In the genomic region with DNA sequence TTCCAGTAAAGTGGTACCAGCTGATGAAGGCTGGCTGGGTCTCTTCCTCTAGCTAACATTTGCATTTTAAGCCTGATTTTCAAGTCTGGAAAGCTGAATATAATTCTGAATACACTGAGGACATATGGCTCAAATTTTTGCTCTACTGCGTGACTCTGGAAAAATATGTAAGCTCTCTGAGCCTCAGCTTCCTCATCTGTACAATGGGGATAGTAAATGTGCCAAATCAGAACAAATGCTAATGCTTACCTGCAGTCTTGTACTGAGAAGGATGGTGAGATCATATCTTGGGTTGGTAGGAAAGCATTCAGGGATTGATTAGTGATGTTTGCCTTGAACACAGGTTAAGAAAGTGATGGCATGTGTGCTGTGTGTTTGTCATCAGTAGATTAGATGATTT, we compare ENCODE assay signal across 11 cellular contexts. TPM values are rescaled to one million over a fixed set of nuclear protein-coding genes. Genes with fewer than 3 reads are reported as not detected.
"Had no signal": no experiment of that assay in that cellular context is flagged by ENCODE, and none has a peak within 500 bp of the region (broad histone marks: within the 10 kb centered on the region; RNA-seq: fewer than 3 reads in every experiment).

No MANE protein-coding gene starts in this region.

- H2AFZ ChIP-seq: GM23248 had no signal

- DNase-seq: GM23248, GOT3, H9, HCEC 1CT, HFFc6, IMR-90, KBM-7 had no signal

- H3K27ac ChIP-seq: GM23248, HL-60, KMS-11 had no signal

- H3K4me2 ChIP-seq: KMS-11 had no signal

- H3K9ac ChIP-seq: GM23248, KMS-11 had no signal

- H3K4me3 ChIP-seq: GM23248 had no signal

RNA-seq across cellular contexts. Expression of a gene that starts 14.6 kb away (rescaled TPM):
- total RNA-seq: GM23248, H4, H9, HFFc6, HT1080 had no signal
- polyA plus RNA-seq: GM23248, IMR-90 had no signal

RNA-seq across cellular contexts. Expression of a gene that starts 46.1 kb away (rescaled TPM):
- total RNA-seq: H9, HFFc6 had no signal
